ENCODE assay signal across 8 cellular contexts in the genomic region with DNA sequence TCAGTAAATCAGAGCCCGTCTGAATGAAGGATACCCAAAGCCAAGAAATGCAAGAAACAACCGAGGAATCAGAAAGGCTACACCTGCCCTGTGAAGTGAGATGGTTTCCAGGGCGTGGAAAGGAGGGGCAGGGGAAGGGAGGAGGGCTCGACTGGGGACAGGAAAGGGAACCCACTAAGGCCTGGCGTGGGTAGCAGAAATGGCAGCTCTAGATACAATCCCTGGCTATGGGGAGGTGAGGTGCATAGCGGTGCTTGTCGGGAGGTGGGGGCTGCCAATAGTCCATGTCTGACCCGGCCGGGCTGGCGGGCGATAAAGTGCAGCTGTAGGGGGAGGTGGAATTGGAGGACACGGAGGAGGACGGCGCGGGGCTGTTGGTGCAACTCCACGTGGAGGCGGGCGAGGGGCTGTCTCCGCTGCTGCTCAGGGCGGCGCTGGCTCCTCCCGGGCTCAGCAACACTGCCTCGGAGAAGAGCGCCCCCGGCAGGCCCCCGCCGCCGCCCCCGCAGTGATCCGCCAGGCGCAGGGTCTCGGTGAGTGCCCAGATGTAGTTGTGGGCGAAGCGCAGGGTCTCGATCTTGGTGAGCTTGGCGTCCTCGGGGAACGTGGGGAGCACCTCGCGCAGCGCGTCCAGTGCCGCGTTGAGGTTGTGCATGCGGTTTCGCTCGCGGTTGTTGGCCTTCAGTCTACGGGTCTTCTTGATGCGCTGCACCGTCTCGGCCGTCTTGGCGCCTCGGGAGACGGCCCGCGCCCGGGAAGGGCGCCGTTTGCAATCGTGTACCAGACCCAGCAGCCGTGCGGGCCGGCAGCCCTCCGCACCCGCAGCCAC. TPM values are rescaled to one million over a fixed set of nuclear protein-coding genes. Genes with fewer than 3 reads are reported as not detected.
DNase-seq lines count a peak whose midpoint lies in the region; ATAC-seq and TF ChIP-seq lines count a peak whose summit lies in the region.

No MANE protein-coding gene starts in this region.

- H3K27ac Mint-ChIP-seq in activated CD4-positive, alpha-beta T cell treated with anti-CD3 and anti-CD28 coated beads, Interleukin-2, amount 10 ng/mL, durations not matched to agents 24 days and 14 days, result peak overlapping the region; percentile 41
- H3K27ac Mint-ChIP-seq in endodermal cell (no peak overlapping the region), osteocyte (ENCODE audit: unreplicated experiment) (no peak overlapping the region)

- H3K4me3 ChIP-seq in HCT116 (replicated peaks in 1 of 2; ENCODE audit: low read depth in 1 of 2, low read length in 2 of 2) (peak overlapping the region in 1 of 2 experiments; percentile 65; a peak in 1 of 4 replicates), endodermal cell (ENCODE audit: low read length) (peak overlapping the region; percentile 81)

- no peaks in the 10 kb centered on the region for H3K79me2 ChIP-seq in HCT116 (ENCODE audit: insufficient read depth, low read length)

- H3K36me3 ChIP-seq in HCT116 (ENCODE audit: control insufficient read depth in 1 of 2, insufficient read depth in 2 of 2, low read length in 2 of 2) (no peaks in the 10 kb centered on the region), endodermal cell (ENCODE audit: control insufficient read depth, insufficient read depth, low read length) (no peaks in the 10 kb centered on the region)

- TF ChIP-seq POLR2A in HCT116 (IDR thresholded peaks at IDR 0.05; ENCODE audit: borderline replicate concordance, extremely low read depth, insufficient read depth, insufficient read length), result no peak

- no peaks in the 10 kb centered on the region for H4K20me1 ChIP-seq in HCT116 (ENCODE audit: insufficient read depth)

- peaks cover 10% of the 10 kb centered on the region for H3K9me3 Mint-ChIP-seq in activated CD4-positive, alpha-beta T cell treated with anti-CD3 and anti-CD28 coated beads, Interleukin-2, amount 10 ng/mL, durations not matched to agents 24 days and 14 days
- H3K9me3 Mint-ChIP-seq in endodermal cell, result no peaks in the 10 kb centered on the region
- H3K9me3 Mint-ChIP-seq in osteocyte (ENCODE audit: unreplicated experiment), result no peaks in the 10 kb centered on the region

- no TSS peak for BruUV-seq in HCT116 (replicated peaks; lab: Mats Ljungman, UMichigan)

- H3K9me2 ChIP-seq in HCT116 (ENCODE audit: insufficient read depth), result no peaks in the 10 kb centered on the region

- CTCF ChIA-PET in HCT116 (lab: Charles Lee), result interaction anchor here (1.4 kb wide), 1 partner anchor 9 kb away, joined by 7 read pairs; no protein-coding TSS in a partner anchor

- H3K4me1 Mint-ChIP-seq in activated CD4-positive, alpha-beta T cell treated with anti-CD3 and anti-CD28 coated beads, Interleukin-2, amount 10 ng/mL, durations not matched to agents 24 days and 14 days, result peaks cover 49% of the 10 kb centered on the region
- peaks cover 29% of the 10 kb centered on the region for H3K4me1 Mint-ChIP-seq in endodermal cell
- peaks cover 44% of the 10 kb centered on the region for H3K4me1 Mint-ChIP-seq in osteocyte (ENCODE audit: unreplicated experiment)

- H3K4me3 Mint-ChIP-seq in activated CD4-positive, alpha-beta T cell treated with anti-CD3 and anti-CD28 coated beads, Interleukin-2, amount 10 ng/mL, durations not matched to agents 24 days and 14 days, result peak overlapping the region; percentile 90
- H3K4me3 Mint-ChIP-seq in endodermal cell (peak overlapping the region; percentile 56), osteocyte (ENCODE audit: unreplicated experiment) (peak overlapping the region; percentile 61)

- peak; percentile 66 for DNase-seq in activated CD4-positive, alpha-beta T cell treated with anti-CD3 and anti-CD28 coated beads, Interleukin-2, amount 10 ng/mL, durations not matched to agents 24 days and 14 days
- no peak for DNase-seq in activated CD4-positive, alpha-beta T cell treated with anti-CD3 and anti-CD28 coated beads for 4 hours
- DNase-seq in HCT116 (ENCODE audit: low read depth, low spot score) (no peak), NCI-H526 (lab: John Stamatoyannopoulos, UW) (peak; percentile 35 to 72), endodermal cell (peak; percentile 79), osteocyte (ENCODE audit: extremely low spot score, unreplicated experiment) (no peak), NCI-H2107 treated with DMSO at 0.1 percent for 48 hours (lab: John Stamatoyannopoulos, UW; ENCODE audit: unreplicated experiment) (no peak), hypothalamus (lab: John Stamatoyannopoulos, UW) (no peak)

- POLR2A ChIA-PET in HCT116 (lab: Charles Lee), result no interaction called here

- H3K9ac ChIP-seq in HCT116 (ENCODE audit: low read length) (no peak overlapping the region), endodermal cell (ENCODE audit: extremely low read depth, low read length, poor library complexity, severe bottlenecking) (no peak overlapping the region)

- TF ChIP-seq RAD21 in HCT116 (IDR thresholded peaks at IDR 0.05; ENCODE audit: low read depth), result no peak

- 1 to 2% methylated on average over 39 to 67 of the region's 67 CpGs for WGBS in endodermal cell (ENCODE audit: insufficient coverage in 1 of 2, insufficient read length in 1 of 2), 2 experiments

- H3K27me3 Mint-ChIP-seq in activated CD4-positive, alpha-beta T cell treated with anti-CD3 and anti-CD28 coated beads, Interleukin-2, amount 10 ng/mL, durations not matched to agents 24 days and 14 days, result peaks cover 82% of the 10 kb centered on the region
- H3K27me3 Mint-ChIP-seq in endodermal cell (ENCODE audit: insufficient read depth) (peaks cover 99% of the 10 kb centered on the region), osteocyte (ENCODE audit: unreplicated experiment) (peaks cover 88% of the 10 kb centered on the region)

- no peaks in the 10 kb centered on the region for H3K9me3 ChIP-seq in HCT116 (ENCODE audit: control insufficient read depth in 1 of 2, insufficient read depth in 1 of 2, low read depth in 1 of 2, low read length in 2 of 2)
- H3K9me3 ChIP-seq in endodermal cell (ENCODE audit: control insufficient read depth, low read length), result no peaks in the 10 kb centered on the region

- H3K27ac ChIP-seq in HCT116 (ENCODE audit: low read depth, low read length), result no peak overlapping the region
- no peak overlapping the region for H3K27ac ChIP-seq in endodermal cell (ENCODE audit: low read depth, low read length)

- peak overlapping the region; percentile 54 for H2AFZ ChIP-seq in HCT116 (ENCODE audit: low read depth, low read length, poor library complexity, severe bottlenecking)

- RAD21 ChIA-PET in HCT116 (lab: Charles Lee; ENCODE audit: low non-redundant PET in 1 of 2, low total read pairs in 2 of 2, uncharacterized antibody in 2 of 2, unreplicated experiment in 2 of 2), result no interaction called here

- intact Hi-C loops in activated CD4-positive, alpha-beta T cell treated with anti-CD3 and anti-CD28 coated beads, Interleukin-2, amount 10 ng/mL, durations not matched to agents 24 days and 14 days (cut with micrococcal nuclease), result loop anchor here (1.0 to 5.0 kb wide), 4 partner anchors 9 to 1882 kb away; a partner anchor contains a TSS
- intact Hi-C loops in HCT116 (cut with micrococcal nuclease), result no loop called here

- peaks cover 0 to 22% of the 10 kb centered on the region in 2 experiments; a peak in 2 of 4 replicates for H3K4me1 ChIP-seq in HCT116 (ENCODE audit: control insufficient read depth in 1 of 2, insufficient read depth in 2 of 2, low read length in 2 of 2)
- H3K4me1 ChIP-seq in endodermal cell (ENCODE audit: control insufficient read depth, insufficient read depth, low read length), result peaks cover 5% of the 10 kb centered on the region

- H3K27me3 ChIP-seq in HCT116 (ENCODE audit: insufficient read depth, low read length) (peaks cover 19% of the 10 kb centered on the region), endodermal cell (ENCODE audit: control insufficient read depth, insufficient read depth, low read length, poor library complexity, severe bottlenecking) (peaks cover 100% of the 10 kb centered on the region)

- no peak for ATAC-seq in HCT116

- H3K4me2 ChIP-seq in HCT116 (ENCODE audit: low read length), result peak overlapping the region; percentile 93

- peaks cover 11% of the 10 kb centered on the region for H3K36me3 Mint-ChIP-seq in activated CD4-positive, alpha-beta T cell treated with anti-CD3 and anti-CD28 coated beads, Interleukin-2, amount 10 ng/mL, durations not matched to agents 24 days and 14 days (ENCODE audit: low read depth)
- no peaks in the 10 kb centered on the region for H3K36me3 Mint-ChIP-seq in endodermal cell (ENCODE audit: low read depth)
- peaks cover 4% of the 10 kb centered on the region for H3K36me3 Mint-ChIP-seq in osteocyte (ENCODE audit: unreplicated experiment)

- TF ChIP-seq CTCF in HCT116 (IDR thresholded peaks at IDR 0.05 in 2 of 3, conservative IDR thresholded peaks at IDR 0.05 in 1 of 3; ENCODE audit: borderline replicate concordance in 1 of 3, insufficient read depth in 1 of 3, low read depth in 2 of 3, low read length in 2 of 3) (no peak), endodermal cell (conservative IDR thresholded peaks at IDR 0.05) (peak; percentile 45), osteocyte (IDR thresholded peaks at IDR 0.05) (no peak)

TF ChIP-seq in HCT116, 20 proteins besides CTCF, POLR2A, EP300 and RAD21:
- TF ChIP-seq ZFX (IDR thresholded peaks at IDR 0.05), result no peak

RNA-seq across cellular contexts. Expression of a gene that starts 1.3 kb away (rescaled TPM):
- 0.16 and 0.17 TPM in 2 replicates for total RNA-seq in activated CD4-positive, alpha-beta T cell treated with anti-CD3 and anti-CD28 coated beads, Interleukin-2, amount 10 ng/mL, durations not matched to agents 24 days and 14 days
- total RNA-seq in HCT116 (2021; ENCODE audit: unreplicated experiment) (0.12 TPM), endodermal cell (under 1 TPM in 1 of 2 donors, not detected in 1; 0.11 TPM), osteocyte (not detected in 2 replicates)
- polyA plus RNA-seq in HCT116 (2012), result 0.14 TPM in 2 replicates
- 9.4 TPM for polyA plus RNA-seq in endodermal cell (2013, experiment 1 of 2)
- polyA plus RNA-seq in endodermal cell (2013, experiment 2 of 2), result 7.2 TPM

Comparison
In these comparisons a context has a peak if more than half of its experiments do, and no peak if none do; other contexts are left out.
1. DNase-seq: peak in activated CD4-positive, alpha-beta T cell treated with anti-CD3 and anti-CD28 coated beads, Interleukin-2, amount 10 ng/mL, durations not matched to agents 24 days and 14 days (single experiment), NCI-H526 (2 of 2) and endodermal cell (single experiment); none in activated CD4-positive, alpha-beta T cell treated with anti-CD3 and anti-CD28 coated beads for 4 hours (0 of 2), HCT116 (single experiment), osteocyte (single experiment), NCI-H2107 treated with DMSO at 0.1 percent for 48 hours (single experiment) and hypothalamus (0 of 51).
2. Peak in every context shown above with its lines, with median percentiles within 50 percentile points of each other: H3K4me3 Mint-ChIP-seq.